ENCODE assay signal across 8 cellular contexts in the genomic region with DNA sequence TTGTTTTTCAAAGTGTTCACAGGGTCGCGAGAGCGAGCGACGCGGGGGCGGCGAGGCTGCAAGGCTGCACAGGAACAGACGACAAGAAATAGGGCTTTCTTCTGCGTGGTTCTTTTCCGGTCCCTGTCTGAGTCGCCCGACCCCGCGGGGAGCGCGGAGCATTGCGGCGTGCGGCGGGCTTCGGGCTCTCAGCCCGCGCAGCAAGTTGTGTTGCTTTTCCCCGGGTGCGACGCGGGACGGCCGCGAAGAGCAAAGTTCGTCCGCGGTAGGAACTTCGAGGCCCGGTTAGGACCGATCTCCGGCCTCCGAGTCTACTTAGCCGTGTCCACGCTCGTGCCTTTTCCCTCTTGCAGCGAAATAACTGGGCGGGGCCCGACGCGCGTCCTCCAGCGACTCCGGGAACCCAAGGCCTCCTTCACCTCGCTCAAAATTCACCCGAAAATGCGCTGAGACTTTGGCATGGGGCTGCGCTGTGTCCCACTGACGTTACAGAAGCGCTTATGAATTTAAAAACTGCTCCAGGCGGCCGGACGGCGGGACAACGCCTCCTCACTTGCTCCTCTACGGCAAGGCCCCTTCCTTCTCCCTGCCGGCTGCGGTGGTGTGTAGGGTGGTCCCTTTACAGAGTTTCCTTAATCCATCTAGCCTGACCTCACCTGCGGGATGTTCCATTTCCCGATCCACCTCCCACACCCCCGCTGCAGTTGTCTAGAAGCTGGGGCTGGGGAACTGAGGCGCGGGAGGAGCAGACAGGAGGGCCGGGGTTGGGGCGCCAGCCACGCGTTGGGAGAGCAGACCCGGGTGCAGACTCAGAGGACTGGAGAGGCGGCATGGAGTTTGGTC. TPM values are rescaled to one million over a fixed set of nuclear protein-coding genes. Genes with fewer than 3 reads are reported as not detected.
DNase-seq lines count a peak whose midpoint lies in the region; ATAC-seq, FAIRE-seq and TF ChIP-seq lines count a peak whose summit lies in the region.

No MANE protein-coding gene starts in this region.

- H2AFZ ChIP-seq in OCI-LY3 (ENCODE audit: low read depth, low read length) (no peak overlapping the region), astrocyte (ENCODE audit: low read depth, low read length) (peak overlapping the region; percentile 76)

- intact Hi-C loops in right lobe of liver (cut with DNase I) = no loop called here

- no peaks in the 10 kb centered on the region for H3K36me3 Mint-ChIP-seq in astrocyte (ENCODE audit: low read depth, unreplicated experiment)

- WGBS in right lobe of liver (ENCODE audit: insufficient coverage, low coverage, low lambda C conversion rate, missing lambda C conversion rate) = 36% methylated on average over 9 of the region's 75 CpGs

- FAIRE-seq in astrocyte (lab: Jason Lieb, UNC) = no peak

- H3K4me3 Mint-ChIP-seq in astrocyte (ENCODE audit: unreplicated experiment) = peak overlapping the region; percentile 57

- H3K27ac Mint-ChIP-seq in astrocyte (ENCODE audit: unreplicated experiment) = peak overlapping the region; percentile 47

- in situ Hi-C loops in G401 (cut with HindIII; ENCODE audit: low sequenced_read_pairs) = no loop called here

- DNase-seq in astrocyte (ENCODE audit: low read depth) (no peak), right lobe of liver (peak in 2 of 3 donors; percentile 34 to 59), HCEC 1CT (no peak), midbrain (lab: John Stamatoyannopoulos, UW) (no peak), G401 (ENCODE audit: low spot score) (no peak)
- peak in 4 of 6 experiments; percentile 15 to 61 (median 37) for DNase-seq in stimulated activated naive CD4-positive, alpha-beta T cell (lab: John Stamatoyannopoulos, UW)

- H3K27me3 Mint-ChIP-seq in astrocyte (ENCODE audit: low read depth, unreplicated experiment) = peaks cover 6% of the 10 kb centered on the region

- H3K4me1 ChIP-seq in OCI-LY3 (ENCODE audit: low read length) = peaks cover 44% of the 10 kb centered on the region
- H3K4me1 ChIP-seq in astrocyte (ENCODE audit: insufficient read depth, low read length) = peaks cover 45% of the 10 kb centered on the region
- H3K4me1 ChIP-seq in right lobe of liver = peaks cover 0 to 24% (median 5%) of the 10 kb centered on the region in 4 donors

- H3K9me3 Mint-ChIP-seq in astrocyte (ENCODE audit: unreplicated experiment) = no peaks in the 10 kb centered on the region

- H3K27me3 ChIP-seq in OCI-LY3 (ENCODE audit: low read depth, low read length) (peaks cover 53% of the 10 kb centered on the region), astrocyte (ENCODE audit: insufficient read depth, low read length) (peaks cover 37% of the 10 kb centered on the region), right lobe of liver (peaks cover 0 to 16% of the 10 kb centered on the region in 2 donors)

- H3K36me3 ChIP-seq in OCI-LY3 (replicated peaks; ENCODE audit: low read depth, low read length) = peaks cover 5% of the 10 kb centered on the region
- no peaks in the 10 kb centered on the region for H3K36me3 ChIP-seq in astrocyte (ENCODE audit: insufficient read depth, low read length)
- H3K36me3 ChIP-seq in right lobe of liver = peaks cover 0 to 4% (median 0%) of the 10 kb centered on the region in 4 donors

- TF ChIP-seq CTCF in OCI-LY3 (IDR thresholded peaks at IDR 0.05; ENCODE audit: low read depth, low read length) (no peak), astrocyte (IDR thresholded peaks at IDR 0.05; ENCODE audit: insufficient read depth, low read depth, low read length) (no peak), right lobe of liver (IDR thresholded peaks at IDR 0.05) (no peak)

- peaks cover 9% of the 10 kb centered on the region for H3K4me1 Mint-ChIP-seq in astrocyte (ENCODE audit: low read depth, unreplicated experiment)

- H3K79me2 ChIP-seq in OCI-LY3 (ENCODE audit: low read length) (peaks cover 27% of the 10 kb centered on the region), astrocyte (ENCODE audit: insufficient read depth, low read length) (no peaks in the 10 kb centered on the region)

- H3K9ac ChIP-seq in OCI-LY3 (ENCODE audit: low read length) (no peak overlapping the region), astrocyte (ENCODE audit: low read length) (no peak overlapping the region)

- H3K9me3 ChIP-seq in OCI-LY3 (ENCODE audit: insufficient read depth, low read length) (peaks cover 11% of the 10 kb centered on the region; the same call in 1 of the 2 replicates), astrocyte (ENCODE audit: insufficient read depth, low read depth, low read length) (no peaks in the 10 kb centered on the region), right lobe of liver (no peaks in the 10 kb centered on the region)

- ATAC-seq in right lobe of liver (no peak), GM21786 (IDR thresholded peaks at IDR 0.05; ENCODE audit: unreplicated experiment) (no peak)

- H4K20me1 ChIP-seq in OCI-LY3 (ENCODE audit: insufficient read depth, low read length) = peaks cover 34% of the 10 kb centered on the region
- peaks cover 10% of the 10 kb centered on the region for H4K20me1 ChIP-seq in astrocyte (ENCODE audit: insufficient read depth, low read length)

- no peak for TF ChIP-seq POLR2A in right lobe of liver (IDR thresholded peaks at IDR 0.05)

- H3K27ac ChIP-seq in OCI-LY3 (ENCODE audit: low read length) (no peak overlapping the region), astrocyte (ENCODE audit: low read depth, low read length) (no peak overlapping the region), right lobe of liver (no peak overlapping the region)

- H3K4me3 ChIP-seq in OCI-LY3 (ENCODE audit: low read length) = peak overlapping the region; percentile 85
- H3K4me3 ChIP-seq in astrocyte (ENCODE audit: insufficient read depth, low read depth, low read length) = peak overlapping the region; percentile 55
- peak overlapping the region; percentile 3 to 39 (median 6) for H3K4me3 ChIP-seq in right lobe of liver

- H3K4me2 ChIP-seq in OCI-LY3 (ENCODE audit: low read length) (peak overlapping the region; percentile 79), astrocyte (ENCODE audit: low read length) (peak overlapping the region; percentile 96)

RNA-seq across cellular contexts. Expression of a gene that starts 1.5 kb away (rescaled TPM):
- total RNA-seq in astrocyte (12.6 and 19.3 TPM in 2 replicates), right lobe of liver (10 to 100 TPM in 2 of 6 experiments, 1 to 10 TPM in 4; 6.5 to 13.0 (median 8.8) TPM)
- 2.4 and 9.7 TPM in 2 replicates for total RNA-seq in G401 (2014; rRNA removed; shearing (Covaris generic))

Comparison
In these comparisons a context has a peak if more than half of its experiments do, and no peak if none do; other contexts are left out.
1. H3K4me3 ChIP-seq: peak in every context shown above with its lines; median percentile 85 in OCI-LY3; 55 in astrocyte; 6 in right lobe of liver.
2. DNase-seq: peak in right lobe of liver (2 of 3) and stimulated activated naive CD4-positive, alpha-beta T cell (4 of 6); none in astrocyte (single experiment), HCEC 1CT (single experiment), midbrain (single experiment) and G401 (single experiment).